Comparison of ENCODE assay signal across 29 cellular contexts in genomic region chr7:132087421-132087820, GRCh38.
"Had no signal": no experiment of that assay in that cellular context is flagged by ENCODE, and none has a peak within 500 bp of the region (broad histone marks: within the 10 kb centered on the region; RNA-seq: fewer than 3 reads in every experiment).

No MANE protein-coding gene starts in this region.

- H3K9ac ChIP-seq: parathyroid adenoma had no signal

- H3K4me1 Mint-ChIP-seq: naive B cell; naive thymus-derived CD8-positive, alpha-beta T cell; stimulated activated memory B cell treated with anti-CD40 and anti-IgM and Interleukin-4, amounts not matched to agents 10 μg/mL and 1 μg/mL and 100 μg/mL, for 72 hours; stimulated activated naive CD8-positive, alpha-beta T cell treated with anti-CD3 and anti-CD28 coated beads, Interleukin-15, amount 100 ng/mL, for 72 hours had no signal

- H3K9me3 Mint-ChIP-seq: naive thymus-derived CD8-positive, alpha-beta T cell; nephron progenitor cell; stimulated activated memory B cell treated with anti-CD40 and anti-IgM and Interleukin-4, amounts not matched to agents 10 μg/mL and 1 μg/mL and 100 μg/mL, for 72 hours; stimulated activated naive CD8-positive, alpha-beta T cell treated with anti-CD3 and anti-CD28 coated beads, Interleukin-15, amount 100 ng/mL, for 72 hours had no signal

- DNase-seq: naive B cell; naive thymus-derived CD8-positive, alpha-beta T cell; nephron progenitor cell; occipital lobe; ovary; posterior cingulate gyrus; psoas muscle; right cardiac atrium; right lobe of liver; sigmoid colon; small intestine; stimulated activated CD4-positive, alpha-beta T cell treated with anti-CD3 and anti-CD28 coated beads, Interleukin-15, amount 100 ng/mL, for 24 hours; stimulated activated CD4-positive, alpha-beta T cell treated with anti-CD3 and anti-CD28 coated beads, Interleukin-2, amount 100 ng/mL, for 24 hours; stimulated activated CD4-positive, alpha-beta T cell treated with anti-CD3 and anti-CD28 coated beads, Interleukin-2, amount 100 ng/mL, for 48 hours; stimulated activated CD4-positive, alpha-beta T cell treated with anti-CD3 and anti-CD28 coated beads, Interleukin-4, amount 100 ng/mL, for 24 hours; stimulated activated naive CD4-positive, alpha-beta T cell; stimulated activated naive CD8-positive, alpha-beta T cell treated with anti-CD3 and anti-CD28 coated beads, Interleukin-15, amount 100 ng/mL, for 72 hours; stimulated activated naive CD8-positive, alpha-beta T cell treated with anti-CD3 and anti-CD28 coated beads, Interleukin-15, Interleukin-2, amounts not matched to agents 100 U/mL and 50 U/mL, for 24 hours; substantia nigra; testis; trophoblast cell; upper lobe of left lung; uterus had no signal

- H3K4me1 ChIP-seq: parathyroid adenoma, right lobe of liver, suprapubic skin, testis, tibial nerve, upper lobe of left lung, uterus had no signal

- H2AFZ ChIP-seq: parathyroid adenoma had no signal

- H3K4me3 Mint-ChIP-seq: naive B cell; naive thymus-derived CD8-positive, alpha-beta T cell; nephron progenitor cell; neural crest cell; stimulated activated memory B cell treated with anti-CD40 and anti-IgM and Interleukin-4, amounts not matched to agents 10 μg/mL and 1 μg/mL and 100 μg/mL, for 72 hours; stimulated activated naive CD8-positive, alpha-beta T cell treated with anti-CD3 and anti-CD28 coated beads, Interleukin-15, amount 100 ng/mL, for 72 hours had no signal

- H3K36me3 ChIP-seq: ovary, right lobe of liver, sigmoid colon, suprapubic skin, tibial nerve, upper lobe of left lung, uterus had no signal

- H3K4me3 ChIP-seq: ovary, psoas muscle, right lobe of liver, sigmoid colon, suprapubic skin, testis, tibial nerve, upper lobe of left lung, uterus had no signal

- H3K36me3 Mint-ChIP-seq: naive B cell; naive thymus-derived CD8-positive, alpha-beta T cell; stimulated activated memory B cell treated with anti-CD40 and anti-IgM and Interleukin-4, amounts not matched to agents 10 μg/mL and 1 μg/mL and 100 μg/mL, for 72 hours had no signal

- H3K27ac Mint-ChIP-seq: naive B cell; naive thymus-derived CD8-positive, alpha-beta T cell; nephron progenitor cell; progenitor cell of endocrine pancreas; stimulated activated memory B cell treated with anti-CD40 and anti-IgM and Interleukin-4, amounts not matched to agents 10 μg/mL and 1 μg/mL and 100 μg/mL, for 72 hours; stimulated activated naive CD8-positive, alpha-beta T cell treated with anti-CD3 and anti-CD28 coated beads, Interleukin-15, amount 100 ng/mL, for 72 hours had no signal

- ATAC-seq: naive thymus-derived CD8-positive, alpha-beta T cell; psoas muscle; right cardiac atrium; right lobe of liver; stimulated activated naive CD8-positive, alpha-beta T cell treated with anti-CD3 and anti-CD28 coated beads, Interleukin-15, amount 100 ng/mL, for 72 hours; stimulated activated naive CD8-positive, alpha-beta T cell treated with anti-CD3 and anti-CD28 coated beads, Interleukin-15, Interleukin-2, amounts not matched to agents 100 U/mL and 50 U/mL, for 24 hours had no signal

- H3K27me3 ChIP-seq: ovary, right lobe of liver, sigmoid colon, suprapubic skin, testis, tibial nerve, upper lobe of left lung, uterus had no signal

- H3K9me3 ChIP-seq: ovary, psoas muscle, right lobe of liver, sigmoid colon, suprapubic skin, testis, tibial nerve, upper lobe of left lung, uterus had no signal

- H3K27ac ChIP-seq: ovary, parathyroid adenoma, psoas muscle, right lobe of liver, sigmoid colon, suprapubic skin, testis, tibial nerve, upper lobe of left lung, uterus had no signal
